In the genomic region with DNA sequence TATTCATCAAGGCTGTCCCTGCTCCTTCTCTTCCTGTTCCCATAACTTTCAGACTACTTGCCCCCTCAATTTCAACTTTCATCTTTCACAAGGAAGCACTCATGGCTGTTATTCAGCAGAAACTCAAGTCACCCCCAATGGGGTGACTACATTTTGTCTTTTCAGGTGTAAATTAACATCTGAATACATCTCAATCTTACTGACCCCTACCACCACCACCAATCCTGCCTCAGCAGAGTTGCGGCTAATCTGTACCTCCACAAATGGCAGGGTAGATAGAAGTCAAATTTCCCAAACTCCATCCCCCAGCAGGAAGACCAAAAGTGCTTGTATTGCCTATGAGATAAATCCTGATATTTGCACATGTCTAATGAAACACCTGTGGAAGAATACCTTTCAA, we compare ENCODE assay signal across 20 cellular contexts. TPM values are rescaled to one million over a fixed set of nuclear protein-coding genes. Genes with fewer than 3 reads are reported as not detected.
"Had no signal": no experiment of that assay in that cellular context is flagged by ENCODE, and none has a peak within 500 bp of the region (broad histone marks: within the 10 kb centered on the region; RNA-seq: fewer than 3 reads in every experiment).

No MANE protein-coding gene starts in this region.

- H3K9me3 ChIP-seq: body of pancreas, prostate gland, suprapubic skin, transverse colon, uterus had no signal

- H3K27ac ChIP-seq: body of pancreas, coronary artery, prostate gland, skin epidermis, suprapubic skin, transverse colon, uterus had no signal

- H3K36me3 ChIP-seq: prostate gland, suprapubic skin, transverse colon, uterus had no signal

- DNase-seq: activated B cell treated with CpG ODN at 0.5 μM for 24 hours; activated CD4-positive, alpha-beta T cell treated with anti-CD3 and anti-CD28 coated beads for 4 hours; activated CD8-positive, alpha-beta T cell treated with anti-CD3 and anti-CD28 coated beads for 36 hours; activated naive CD4-positive, alpha-beta T cell treated with Interleukin-2 at 50 U/mL for 16 hours; activated naive CD8-positive, alpha-beta T cell treated with anti-CD3 and anti-CD28 coated beads, Interleukin-2, amount 10 ng/mL, durations not matched to agents 7 days and 5 days; activated T-cell treated with anti-CD3 and anti-CD28 coated beads, Interleukin-2, amount 50 U/mL, for 1 hour; amygdala; body of pancreas; islet precursor cell; right cardiac atrium; stimulated activated CD4-positive, alpha-beta T cell treated with anti-CD3 and anti-CD28 coated beads, Interleukin-2, amount 100 ng/mL, for 48 hours; transverse colon; uterus had no signal

- ATAC-seq: activated CD8-positive, alpha-beta T cell treated with anti-CD3 and anti-CD28 coated beads for 36 hours; body of pancreas; natural killer cell treated with Interleukin-12 subunit alpha and Interleukin-12 subunit beta and Interleukin-15 and Interleukin-18, amount 100 ng/mL, for 72 hours; right cardiac atrium had no signal

- H3K4me1 ChIP-seq: prostate gland had no signal

- H3K4me3 ChIP-seq: body of pancreas, coronary artery, lung, prostate gland, skin epidermis, suprapubic skin, transverse colon, uterus had no signal

RNA-seq across cellular contexts. Expression of a gene that starts 19.2 kb away (rescaled TPM):
- total RNA-seq: activated B cell treated with CpG ODN at 0.5 μM for 24 hours; activated CD8-positive, alpha-beta T cell treated with anti-CD3 and anti-CD28 coated beads for 36 hours; activated naive CD8-positive, alpha-beta T cell treated with anti-CD3 and anti-CD28 coated beads, Interleukin-2, amount 10 ng/mL, durations not matched to agents 7 days and 5 days; activated T-helper 2 cell treated with anti-CD3 and anti-CD28 coated beads, Interferon-gamma antibody, Interleukin-2, Interleukin-4, amounts not matched to agents 10 μg/mL and 5 μg/mL and 100 μg/mL, durations not matched to agents 14 hours and 24 hours and 36 hours; natural killer cell treated with Interleukin-12 subunit alpha and Interleukin-12 subunit beta and Interleukin-15 and Interleukin-18, amount 100 ng/mL, for 72 hours had no signal
